In the genomic region with DNA sequence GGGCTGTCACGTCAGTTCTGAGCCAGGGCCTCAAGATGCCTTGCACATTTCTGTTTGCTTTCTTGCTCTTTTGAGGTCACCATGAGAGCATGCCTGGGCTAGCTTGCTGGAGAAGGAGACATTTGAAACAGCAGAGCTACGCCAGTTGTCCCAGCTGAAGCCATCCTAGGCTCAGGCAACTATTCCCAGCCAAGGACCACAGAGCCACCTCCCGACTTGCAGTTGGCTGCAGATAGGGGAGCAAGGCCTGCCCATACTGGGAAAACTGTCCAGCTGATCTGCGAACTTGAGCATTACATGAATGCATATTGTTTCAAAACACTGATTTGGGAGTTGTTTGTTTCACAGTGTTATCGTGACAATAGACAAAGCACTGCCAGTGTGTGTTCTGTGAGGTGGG, we compare ENCODE assay signal across 1 cellular context.
TF ChIP-seq lines count a peak whose summit lies in the region.

No MANE protein-coding gene starts in this region.

TF ChIP-seq in H1, 55 proteins besides CTCF, POLR2A, EP300 and RAD21:
- TF ChIP-seq CREB1 (IDR thresholded peaks at IDR 0.05) (no peak), JUN (IDR thresholded peaks at IDR 0.05; ENCODE audit: low read depth, low read length) (no peak), MAFK (IDR thresholded peaks at IDR 0.05; ENCODE audit: low read depth, low read length) (no peak), PHF8 (conservative IDR thresholded peaks at IDR 0.05; ENCODE audit: low read depth, low read length) (no peak), BCL11A (IDR thresholded peaks at IDR 0.05; ENCODE audit: low read depth in 2 of 2, low read length in 2 of 2) (no peak), CBX5 (IDR thresholded peaks at IDR 0.05; ENCODE audit: low read depth, low read length) (no peak), BRCA1 (IDR thresholded peaks at IDR 0.05; ENCODE audit: low read depth, low read length) (no peak), BACH1 (IDR thresholded peaks at IDR 0.05; ENCODE audit: low read length) (no peak), CEBPB (IDR thresholded peaks at IDR 0.05; ENCODE audit: low read depth, low read length) (no peak), RBBP5 (IDR thresholded peaks at IDR 0.05; ENCODE audit: borderline replicate concordance, low read depth, low read length) (no peak), FOSL1 (IDR thresholded peaks at IDR 0.05; ENCODE audit: insufficient read depth, low read depth, low read length) (no peak)
- TF ChIP-seq, protein P1, sequence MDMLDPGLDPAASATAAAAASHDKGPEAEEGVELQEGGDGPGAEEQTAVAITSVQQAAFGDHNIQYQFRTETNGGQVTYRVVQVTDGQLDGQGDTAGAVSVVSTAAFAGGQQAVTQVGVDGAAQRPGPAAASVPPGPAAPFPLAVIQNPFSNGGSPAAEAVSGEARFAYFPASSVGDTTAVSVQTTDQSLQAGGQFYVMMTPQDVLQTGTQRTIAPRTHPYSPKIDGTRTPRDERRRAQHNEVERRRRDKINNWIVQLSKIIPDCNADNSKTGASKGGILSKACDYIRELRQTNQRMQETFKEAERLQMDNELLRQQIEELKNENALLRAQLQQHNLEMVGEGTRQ (IDR thresholded peaks at IDR 0.05; ENCODE audit: low read length), result no peak
